8 cellular contexts compared by ENCODE assay signal in genomic region chr9:33818167-33818831, GRCh38. TPM values are rescaled to one million over a fixed set of nuclear protein-coding genes. Genes with fewer than 3 reads are reported as not detected.
DNase-seq lines count a peak whose midpoint lies in the region; ATAC-seq and TF ChIP-seq lines count a peak whose summit lies in the region.

No MANE protein-coding gene starts in this region.

- peaks cover 5% of the 10 kb centered on the region for H3K36me3 Mint-ChIP-seq in activated CD8-positive, alpha-beta memory T cell treated with anti-CD3 and anti-CD28 coated beads, Interleukin-2, amount 10 ng/mL, durations not matched to agents 7 days and 5 days
- peaks cover 0 to 4% (median 0%) of the 10 kb centered on the region in 3 donors for H3K36me3 Mint-ChIP-seq in naive thymus-derived CD8-positive, alpha-beta T cell

- peak overlapping the region; percentile 95 for H3K27ac Mint-ChIP-seq in activated CD8-positive, alpha-beta memory T cell treated with anti-CD3 and anti-CD28 coated beads, Interleukin-2, amount 10 ng/mL, durations not matched to agents 7 days and 5 days
- peak overlapping the region; percentile 88 to 98 (median 94) for H3K27ac Mint-ChIP-seq in naive thymus-derived CD8-positive, alpha-beta T cell

- TF ChIP-seq CTCF in RWPE1 (conservative IDR thresholded peaks at IDR 0.05; ENCODE audit: low read depth): no peak

- no peaks in the 10 kb centered on the region for H3K27me3 Mint-ChIP-seq in activated CD8-positive, alpha-beta memory T cell treated with anti-CD3 and anti-CD28 coated beads, Interleukin-2, amount 10 ng/mL, durations not matched to agents 7 days and 5 days
- H3K27me3 Mint-ChIP-seq in naive thymus-derived CD8-positive, alpha-beta T cell: peaks cover 0 to 1% (median 0%) of the 10 kb centered on the region in 5 donors

- no peak for DNase-seq in activated CD8-positive, alpha-beta memory T cell treated with anti-CD3 and anti-CD28 coated beads, Interleukin-2, amount 10 ng/mL, durations not matched to agents 7 days and 5 days
- no peak for DNase-seq in activated CD8-positive, alpha-beta memory T cell treated with anti-CD3 and anti-CD28 coated beads, Interleukin-2, amount 50 U/mL, for 4 hours
- DNase-seq in RWPE1 (ENCODE audit: low spot score) (no peak), epithelial cell of prostate (ENCODE audit: low read depth, low spot score) (no peak), cerebellum (ENCODE audit: low spot score) (no peak)
- DNase-seq in naive thymus-derived CD8-positive, alpha-beta T cell: peak in 3 of 10 donors; percentile 7 to 37 (median 27)

- CTCF ChIA-PET in activated CD8-positive, alpha-beta memory T cell treated with anti-CD3 and anti-CD28 coated beads, Interleukin-2, amount 10 ng/mL, durations not matched to agents 7 days and 5 days (lab: Charles Lee): interaction anchor here (1.1 kb wide), 1 partner anchor 105 kb away, joined by 3 read pairs; no protein-coding TSS in a partner anchor
- CTCF ChIA-PET in RWPE1 (lab: Yijun Ruan, JAX): interaction anchor here (0.6 kb wide), 1 partner anchor 118 kb away, joined by 4 read pairs; no protein-coding TSS in a partner anchor

- H3K4me1 Mint-ChIP-seq in activated CD8-positive, alpha-beta memory T cell treated with anti-CD3 and anti-CD28 coated beads, Interleukin-2, amount 10 ng/mL, durations not matched to agents 7 days and 5 days: peaks cover 50% of the 10 kb centered on the region
- peaks cover 12 to 68% (median 53%) of the 10 kb centered on the region in 4 donors for H3K4me1 Mint-ChIP-seq in naive thymus-derived CD8-positive, alpha-beta T cell

- POLR2A ChIA-PET in RWPE1 (lab: Yijun Ruan, JAX; ENCODE audit: low non-redundant PET): no interaction called here
- POLR2A ChIA-PET in naive thymus-derived CD8-positive, alpha-beta T cell (lab: Charles Lee): interaction anchor here (0.6 to 1.0 kb wide), 5 partner anchors 17 to 824 kb away, joined by 3 to 4 read pairs (median 3); partner anchors contain the start of gene NFX1

- no peaks in the 10 kb centered on the region for H3K9me3 Mint-ChIP-seq in activated CD8-positive, alpha-beta memory T cell treated with anti-CD3 and anti-CD28 coated beads, Interleukin-2, amount 10 ng/mL, durations not matched to agents 7 days and 5 days (ENCODE audit: low read depth)
- H3K9me3 Mint-ChIP-seq in naive thymus-derived CD8-positive, alpha-beta T cell: no peaks in the 10 kb centered on the region

- H3K27ac ChIP-seq in RWPE1: peak overlapping the region; percentile 95
- H3K27ac ChIP-seq in epithelial cell of prostate: peak overlapping the region; percentile 94

- no peak for ATAC-seq in activated CD8-positive, alpha-beta memory T cell treated with anti-CD3 and anti-CD28 coated beads, Interleukin-2, amount 10 ng/mL, durations not matched to agents 7 days and 5 days
- peak; percentile 8 to 14 for ATAC-seq in naive thymus-derived CD8-positive, alpha-beta T cell
- ATAC-seq in HG02678 (IDR thresholded peaks at IDR 0.05; ENCODE audit: unreplicated experiment) (no peak), HG02763 (IDR thresholded peaks at IDR 0.05; ENCODE audit: unreplicated experiment) (no peak)

- peak overlapping the region; percentile 92 for H3K4me3 Mint-ChIP-seq in activated CD8-positive, alpha-beta memory T cell treated with anti-CD3 and anti-CD28 coated beads, Interleukin-2, amount 10 ng/mL, durations not matched to agents 7 days and 5 days
- H3K4me3 Mint-ChIP-seq in naive thymus-derived CD8-positive, alpha-beta T cell: peak overlapping the region; percentile 85 to 99 (median 90)

RNA-seq across cellular contexts. Expression of gene UBE2R2, which starts 1.3 kb away (rescaled TPM):
- 10 to 100 TPM; 30.8 to 31.0 TPM for total RNA-seq in activated CD8-positive, alpha-beta memory T cell treated with anti-CD3 and anti-CD28 coated beads, Interleukin-2, amount 10 ng/mL, durations not matched to agents 7 days and 5 days
- total RNA-seq in naive thymus-derived CD8-positive, alpha-beta T cell: 10 to 100 TPM; 29.7 to 32.1 TPM
- polyA plus RNA-seq in naive thymus-derived CD8-positive, alpha-beta T cell: 10 to 100 TPM; 13.1 to 16.1 (median 13.4) TPM
- total RNA-seq in cerebellum: 27.2 TPM

RNA-seq across cellular contexts. Expression of gene PRSS3, which starts 22.9 kb away (rescaled TPM):
- not detected for total RNA-seq in activated CD8-positive, alpha-beta memory T cell treated with anti-CD3 and anti-CD28 coated beads, Interleukin-2, amount 10 ng/mL, durations not matched to agents 7 days and 5 days
- under 1 TPM in 1 of 2 experiments, not detected in 1; 0.52 TPM for total RNA-seq in naive thymus-derived CD8-positive, alpha-beta T cell
- polyA plus RNA-seq in naive thymus-derived CD8-positive, alpha-beta T cell: not detected
- total RNA-seq in cerebellum: 5.2 TPM

Comparison
In these comparisons a context has a peak if more than half of its experiments do, and no peak if none do; other contexts are left out.
1. ATAC-seq: peak in naive thymus-derived CD8-positive, alpha-beta T cell (2 of 2); none in activated CD8-positive, alpha-beta memory T cell treated with anti-CD3 and anti-CD28 coated beads, Interleukin-2, amount 10 ng/mL, durations not matched to agents 7 days and 5 days (single experiment), HG02678 (single experiment) and HG02763 (single experiment).